Comparison of ENCODE assay signal across 8 cellular contexts in genomic region chr2:157839162-157839801, GRCh38. TPM values are rescaled to one million over a fixed set of nuclear protein-coding genes. Genes with fewer than 3 reads are reported as not detected.
DNase-seq lines count a peak whose midpoint lies in the region; ATAC-seq and TF ChIP-seq lines count a peak whose summit lies in the region.

No MANE protein-coding gene starts in this region.

- H3K9me3 ChIP-seq in BE2C (no peaks in the 10 kb centered on the region), adrenal gland (replicated peaks in 1 of 3) (no peaks in the 10 kb centered on the region)

- peaks cover 8% of the 10 kb centered on the region; the same call in 1 of the 2 replicates for H3K4me1 ChIP-seq in BE2C
- peaks cover 18 to 58% of the 10 kb centered on the region in 2 donors for H3K4me1 ChIP-seq in adrenal gland (replicated peaks in 1 of 2)

- WGBS in adrenal gland, 4 donors = 42 to 54% (median 46%) methylated on average over 5 of the region's 5 CpGs

- intact Hi-C loops in adrenal gland (cut with DNase I) = no loop called here

- no peak for TF ChIP-seq CTCF in BE2C (IDR thresholded peaks at IDR 0.05; ENCODE audit: low read depth, low read length)
- TF ChIP-seq CTCF in adrenal gland (IDR thresholded peaks at IDR 0.05) = no peak

- H3K36me3 ChIP-seq in BE2C = no peaks in the 10 kb centered on the region
- no peaks in the 10 kb centered on the region for H3K36me3 ChIP-seq in adrenal gland (replicated peaks in 1 of 2)

- H3K27ac ChIP-seq in adrenal gland = peak overlapping the region; percentile 71 to 92 (median 86)

- ATAC-seq in GM19397 (IDR thresholded peaks at IDR 0.05; ENCODE audit: unreplicated experiment) = no peak

- H3K27me3 ChIP-seq in BE2C = no peaks in the 10 kb centered on the region
- no peaks in the 10 kb centered on the region for H3K27me3 ChIP-seq in adrenal gland

- H3K4me3 ChIP-seq in BE2C (ENCODE audit: low read depth, low read length) (peak overlapping the region; percentile 24), adrenal gland (no peak overlapping the region)

- peak; percentile 66 for DNase-seq in BE2C
- DNase-seq in NCI-H146 (lab: John Stamatoyannopoulos, UW) = peak; percentile 97
- peak in 5 of 7 donors; percentile 25 to 40 (median 31) for DNase-seq in adrenal gland
- peak; percentile 87 for DNase-seq in iPS-NIHi7 (ENCODE audit: extremely low spot score)
- DNase-seq in stimulated activated CD4-positive, alpha-beta T cell treated with anti-CD3 and anti-CD28 coated beads, Interleukin-4, amount 100 ng/mL, for 4 hours = no peak
- DNase-seq in activated effector memory CD4-positive, alpha-beta T cell treated with anti-CD3 and anti-CD28 coated beads, Interleukin-2, amount 50 U/mL, for 16 hours = no peak
- no peak for DNase-seq in RKO (ENCODE audit: low spot score)

- TF ChIP-seq POLR2A in adrenal gland (IDR thresholded peaks at IDR 0.05) = no peak

RNA-seq across cellular contexts. Expression of gene ACVR1, which starts 36.8 kb away (rescaled TPM):
- polyA plus RNA-seq in BE2C (2012; ENCODE audit: insufficient read depth, insufficient read length, low read depth) = 8.5 TPM
- 10 to 100 TPM; 10.6 to 25.0 (median 17.9) TPM for total RNA-seq in adrenal gland
- 10 to 100 TPM in 1 of 3 donors, 1 to 10 TPM in 2; 4.6 to 15.1 (median 5.6) TPM for polyA plus RNA-seq in adrenal gland

Comparison
In these comparisons a context has a peak if more than half of its experiments do, and no peak if none do; other contexts are left out.
1. DNase-seq: peak in BE2C (single experiment), NCI-H146 (single experiment), adrenal gland (5 of 7) and iPS-NIHi7 (single experiment); none in stimulated activated CD4-positive, alpha-beta T cell treated with anti-CD3 and anti-CD28 coated beads, Interleukin-4, amount 100 ng/mL, for 4 hours (0 of 2), activated effector memory CD4-positive, alpha-beta T cell treated with anti-CD3 and anti-CD28 coated beads, Interleukin-2, amount 50 U/mL, for 16 hours (single experiment) and RKO (single experiment).